1 cellular context compared by ENCODE assay signal in the genomic region with DNA sequence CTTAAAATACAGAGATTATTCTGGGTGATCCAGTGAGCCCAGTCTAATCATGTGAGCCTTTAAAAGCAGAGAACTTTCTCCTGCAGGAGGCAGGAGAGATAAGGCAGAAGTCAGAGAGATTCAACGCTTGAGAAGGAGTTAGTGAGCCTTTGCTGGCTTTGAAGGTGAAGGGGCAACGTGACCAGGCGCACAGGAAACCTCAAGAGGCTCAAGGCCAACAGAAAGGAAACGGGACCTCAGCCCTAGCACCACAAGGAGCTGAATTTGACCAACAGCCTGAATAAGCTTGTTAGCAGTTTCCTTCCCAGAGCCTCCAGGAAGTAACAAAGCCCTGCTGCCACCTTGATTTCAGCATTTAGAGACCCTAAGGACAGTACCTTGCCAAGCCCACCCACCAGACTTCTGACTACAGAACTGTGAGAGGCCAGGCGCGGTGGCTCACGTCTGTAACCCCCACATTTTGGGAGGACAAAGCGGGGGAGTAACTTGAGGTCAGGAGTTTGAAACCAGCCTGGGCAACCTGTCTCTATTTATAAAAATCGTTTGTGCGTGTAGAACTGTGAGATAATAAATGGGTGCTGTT.
A peak's percentile ranks its signal among the peaks of the same experiment; 100 is the strongest.
TF ChIP-seq lines count a peak whose summit lies in the region.

No MANE protein-coding gene starts in this region.

TF ChIP-seq in K562, 482 proteins besides CTCF, POLR2A, EP300 and RAD21 (continued from another document and continues in another):
- TF ChIP-seq, protein P1, sequence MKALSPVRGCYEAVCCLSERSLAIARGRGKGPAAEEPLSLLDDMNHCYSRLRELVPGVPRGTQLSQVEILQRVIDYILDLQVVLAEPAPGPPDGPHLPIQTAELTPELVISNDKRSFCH (CRISPR knock-in tag; IDR thresholded peaks at IDR 0.05): no peak
- TF ChIP-seq, protein P1 (tag; IDR thresholded peaks at IDR 0.05): 0 out of 2 replicates have a peak, but pooled peaks have one; percentile 14
- no peak for TF ChIP-seq POLR2AphosphoS5 (IDR thresholded peaks at IDR 0.05; ENCODE audit: control insufficient read depth, insufficient read depth, low read depth, low read length)
- TF ChIP-seq, protein P2, sequence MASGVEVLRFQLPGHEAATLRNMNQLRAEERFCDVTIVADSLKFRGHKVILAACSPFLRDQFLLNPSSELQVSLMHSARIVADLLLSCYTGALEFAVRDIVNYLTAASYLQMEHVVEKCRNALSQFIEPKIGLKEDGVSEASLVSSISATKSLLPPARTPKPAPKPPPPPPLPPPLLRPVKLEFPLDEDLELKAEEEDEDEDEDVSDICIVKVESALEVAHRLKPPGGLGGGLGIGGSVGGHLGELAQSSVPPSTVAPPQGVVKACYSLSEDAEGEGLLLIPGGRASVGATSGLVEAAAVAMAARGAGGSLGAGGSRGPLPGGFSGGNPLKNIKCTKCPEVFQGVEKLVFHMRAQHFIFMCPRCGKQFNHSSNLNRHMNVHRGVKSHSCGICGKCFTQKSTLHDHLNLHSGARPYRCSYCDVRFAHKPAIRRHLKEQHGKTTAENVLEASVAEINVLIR (CRISPR knock-in tag; IDR thresholded peaks at IDR 0.05): no peak
- TF ChIP-seq, protein P3, sequence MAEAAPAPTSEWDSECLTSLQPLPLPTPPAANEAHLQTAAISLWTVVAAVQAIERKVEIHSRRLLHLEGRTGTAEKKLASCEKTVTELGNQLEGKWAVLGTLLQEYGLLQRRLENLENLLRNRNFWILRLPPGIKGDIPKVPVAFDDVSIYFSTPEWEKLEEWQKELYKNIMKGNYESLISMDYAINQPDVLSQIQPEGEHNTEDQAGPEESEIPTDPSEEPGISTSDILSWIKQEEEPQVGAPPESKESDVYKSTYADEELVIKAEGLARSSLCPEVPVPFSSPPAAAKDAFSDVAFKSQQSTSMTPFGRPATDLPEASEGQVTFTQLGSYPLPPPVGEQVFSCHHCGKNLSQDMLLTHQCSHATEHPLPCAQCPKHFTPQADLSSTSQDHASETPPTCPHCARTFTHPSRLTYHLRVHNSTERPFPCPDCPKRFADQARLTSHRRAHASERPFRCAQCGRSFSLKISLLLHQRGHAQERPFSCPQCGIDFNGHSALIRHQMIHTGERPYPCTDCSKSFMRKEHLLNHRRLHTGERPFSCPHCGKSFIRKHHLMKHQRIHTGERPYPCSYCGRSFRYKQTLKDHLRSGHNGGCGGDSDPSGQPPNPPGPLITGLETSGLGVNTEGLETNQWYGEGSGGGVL (CRISPR knock-in tag; IDR thresholded peaks at IDR 0.05): no peak
- TF ChIP-seq, protein P4, sequence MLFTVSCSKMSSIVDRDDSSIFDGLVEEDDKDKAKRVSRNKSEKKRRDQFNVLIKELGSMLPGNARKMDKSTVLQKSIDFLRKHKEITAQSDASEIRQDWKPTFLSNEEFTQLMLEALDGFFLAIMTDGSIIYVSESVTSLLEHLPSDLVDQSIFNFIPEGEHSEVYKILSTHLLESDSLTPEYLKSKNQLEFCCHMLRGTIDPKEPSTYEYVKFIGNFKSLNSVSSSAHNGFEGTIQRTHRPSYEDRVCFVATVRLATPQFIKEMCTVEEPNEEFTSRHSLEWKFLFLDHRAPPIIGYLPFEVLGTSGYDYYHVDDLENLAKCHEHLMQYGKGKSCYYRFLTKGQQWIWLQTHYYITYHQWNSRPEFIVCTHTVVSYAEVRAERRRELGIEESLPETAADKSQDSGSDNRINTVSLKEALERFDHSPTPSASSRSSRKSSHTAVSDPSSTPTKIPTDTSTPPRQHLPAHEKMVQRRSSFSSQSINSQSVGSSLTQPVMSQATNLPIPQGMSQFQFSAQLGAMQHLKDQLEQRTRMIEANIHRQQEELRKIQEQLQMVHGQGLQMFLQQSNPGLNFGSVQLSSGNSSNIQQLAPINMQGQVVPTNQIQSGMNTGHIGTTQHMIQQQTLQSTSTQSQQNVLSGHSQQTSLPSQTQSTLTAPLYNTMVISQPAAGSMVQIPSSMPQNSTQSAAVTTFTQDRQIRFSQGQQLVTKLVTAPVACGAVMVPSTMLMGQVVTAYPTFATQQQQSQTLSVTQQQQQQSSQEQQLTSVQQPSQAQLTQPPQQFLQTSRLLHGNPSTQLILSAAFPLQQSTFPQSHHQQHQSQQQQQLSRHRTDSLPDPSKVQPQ (CRISPR knock-in tag; IDR thresholded peaks at IDR 0.05; ENCODE audit: borderline replicate concordance): no peak
- no peak for TF ChIP-seq CHCHD3 (CRISPR knock-in tag; IDR thresholded peaks at IDR 0.05)
- no peak for TF ChIP-seq ZBTB8A (IDR thresholded peaks at IDR 0.05; ENCODE audit: partially characterized antibody)
- TF ChIP-seq, protein P5, sequence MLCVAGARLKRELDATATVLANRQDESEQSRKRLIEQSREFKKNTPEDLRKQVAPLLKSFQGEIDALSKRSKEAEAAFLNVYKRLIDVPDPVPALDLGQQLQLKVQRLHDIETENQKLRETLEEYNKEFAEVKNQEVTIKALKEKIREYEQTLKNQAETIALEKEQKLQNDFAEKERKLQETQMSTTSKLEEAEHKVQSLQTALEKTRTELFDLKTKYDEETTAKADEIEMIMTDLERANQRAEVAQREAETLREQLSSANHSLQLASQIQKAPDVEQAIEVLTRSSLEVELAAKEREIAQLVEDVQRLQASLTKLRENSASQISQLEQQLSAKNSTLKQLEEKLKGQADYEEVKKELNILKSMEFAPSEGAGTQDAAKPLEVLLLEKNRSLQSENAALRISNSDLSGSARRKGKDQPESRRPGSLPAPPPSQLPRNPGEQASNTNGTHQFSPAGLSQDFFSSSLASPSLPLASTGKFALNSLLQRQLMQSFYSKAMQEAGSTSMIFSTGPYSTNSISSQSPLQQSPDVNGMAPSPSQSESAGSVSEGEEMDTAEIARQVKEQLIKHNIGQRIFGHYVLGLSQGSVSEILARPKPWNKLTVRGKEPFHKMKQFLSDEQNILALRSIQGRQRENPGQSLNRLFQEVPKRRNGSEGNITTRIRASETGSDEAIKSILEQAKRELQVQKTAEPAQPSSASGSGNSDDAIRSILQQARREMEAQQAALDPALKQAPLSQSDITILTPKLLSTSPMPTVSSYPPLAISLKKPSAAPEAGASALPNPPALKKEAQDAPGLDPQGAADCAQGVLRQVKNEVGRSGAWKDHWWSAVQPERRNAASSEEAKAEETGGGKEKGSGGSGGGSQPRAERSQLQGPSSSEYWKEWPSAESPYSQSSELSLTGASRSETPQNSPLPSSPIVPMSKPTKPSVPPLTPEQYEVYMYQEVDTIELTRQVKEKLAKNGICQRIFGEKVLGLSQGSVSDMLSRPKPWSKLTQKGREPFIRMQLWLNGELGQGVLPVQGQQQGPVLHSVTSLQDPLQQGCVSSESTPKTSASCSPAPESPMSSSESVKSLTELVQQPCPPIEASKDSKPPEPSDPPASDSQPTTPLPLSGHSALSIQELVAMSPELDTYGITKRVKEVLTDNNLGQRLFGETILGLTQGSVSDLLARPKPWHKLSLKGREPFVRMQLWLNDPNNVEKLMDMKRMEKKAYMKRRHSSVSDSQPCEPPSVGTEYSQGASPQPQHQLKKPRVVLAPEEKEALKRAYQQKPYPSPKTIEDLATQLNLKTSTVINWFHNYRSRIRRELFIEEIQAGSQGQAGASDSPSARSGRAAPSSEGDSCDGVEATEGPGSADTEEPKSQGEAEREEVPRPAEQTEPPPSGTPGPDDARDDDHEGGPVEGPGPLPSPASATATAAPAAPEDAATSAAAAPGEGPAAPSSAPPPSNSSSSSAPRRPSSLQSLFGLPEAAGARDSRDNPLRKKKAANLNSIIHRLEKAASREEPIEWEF (CRISPR knock-in tag; IDR thresholded peaks at IDR 0.05): no peak
- TF ChIP-seq, protein P6, sequence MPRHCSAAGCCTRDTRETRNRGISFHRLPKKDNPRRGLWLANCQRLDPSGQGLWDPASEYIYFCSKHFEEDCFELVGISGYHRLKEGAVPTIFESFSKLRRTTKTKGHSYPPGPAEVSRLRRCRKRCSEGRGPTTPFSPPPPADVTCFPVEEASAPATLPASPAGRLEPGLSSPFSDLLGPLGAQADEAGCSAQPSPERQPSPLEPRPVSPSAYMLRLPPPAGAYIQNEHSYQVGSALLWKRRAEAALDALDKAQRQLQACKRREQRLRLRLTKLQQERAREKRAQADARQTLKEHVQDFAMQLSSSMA (CRISPR knock-in tag; IDR thresholded peaks at IDR 0.05): no peak
- TF ChIP-seq, protein P7, sequence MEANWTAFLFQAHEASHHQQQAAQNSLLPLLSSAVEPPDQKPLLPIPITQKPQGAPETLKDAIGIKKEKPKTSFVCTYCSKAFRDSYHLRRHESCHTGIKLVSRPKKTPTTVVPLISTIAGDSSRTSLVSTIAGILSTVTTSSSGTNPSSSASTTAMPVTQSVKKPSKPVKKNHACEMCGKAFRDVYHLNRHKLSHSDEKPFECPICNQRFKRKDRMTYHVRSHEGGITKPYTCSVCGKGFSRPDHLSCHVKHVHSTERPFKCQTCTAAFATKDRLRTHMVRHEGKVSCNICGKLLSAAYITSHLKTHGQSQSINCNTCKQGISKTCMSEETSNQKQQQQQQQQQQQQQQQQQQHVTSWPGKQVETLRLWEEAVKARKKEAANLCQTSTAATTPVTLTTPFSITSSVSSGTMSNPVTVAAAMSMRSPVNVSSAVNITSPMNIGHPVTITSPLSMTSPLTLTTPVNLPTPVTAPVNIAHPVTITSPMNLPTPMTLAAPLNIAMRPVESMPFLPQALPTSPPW (CRISPR knock-in tag; IDR thresholded peaks at IDR 0.05): no peak
- TF ChIP-seq GTF2F1 (IDR thresholded peaks at IDR 0.05; ENCODE audit: low read depth, low read length): no peak
- TF ChIP-seq ZNF780A (CRISPR knock-in tag; IDR thresholded peaks at IDR 0.05): no peak
- TF ChIP-seq FOXA3 (CRISPR knock-in tag; conservative IDR thresholded peaks at IDR 0.05 in 1 of 2, IDR thresholded peaks at IDR 0.05 in 1 of 2): no peak
- TF ChIP-seq, protein P8, sequence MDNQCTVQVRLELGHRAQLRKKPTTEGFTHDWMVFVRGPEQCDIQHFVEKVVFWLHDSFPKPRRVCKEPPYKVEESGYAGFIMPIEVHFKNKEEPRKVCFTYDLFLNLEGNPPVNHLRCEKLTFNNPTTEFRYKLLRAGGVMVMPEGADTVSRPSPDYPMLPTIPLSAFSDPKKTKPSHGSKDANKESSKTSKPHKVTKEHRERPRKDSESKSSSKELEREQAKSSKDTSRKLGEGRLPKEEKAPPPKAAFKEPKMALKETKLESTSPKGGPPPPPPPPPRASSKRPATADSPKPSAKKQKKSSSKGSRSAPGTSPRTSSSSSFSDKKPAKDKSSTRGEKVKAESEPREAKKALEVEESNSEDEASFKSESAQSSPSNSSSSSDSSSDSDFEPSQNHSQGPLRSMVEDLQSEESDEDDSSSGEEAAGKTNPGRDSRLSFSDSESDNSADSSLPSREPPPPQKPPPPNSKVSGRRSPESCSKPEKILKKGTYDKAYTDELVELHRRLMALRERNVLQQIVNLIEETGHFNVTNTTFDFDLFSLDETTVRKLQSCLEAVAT (IDR thresholded peaks at IDR 0.05): no peak
- TF ChIP-seq CEBPG (CRISPR knock-in tag; IDR thresholded peaks at IDR 0.05): no peak
- TF ChIP-seq CEBPG (tag; conservative IDR thresholded peaks at IDR 0.05 in 1 of 2, IDR thresholded peaks at IDR 0.05 in 1 of 2): no peak
- TF ChIP-seq ZKSCAN8 (CRISPR knock-in tag; IDR thresholded peaks at IDR 0.05): no peak
- TF ChIP-seq MAFF (IDR thresholded peaks at IDR 0.05; ENCODE audit: low read length): no peak
- TF ChIP-seq, protein P9, sequence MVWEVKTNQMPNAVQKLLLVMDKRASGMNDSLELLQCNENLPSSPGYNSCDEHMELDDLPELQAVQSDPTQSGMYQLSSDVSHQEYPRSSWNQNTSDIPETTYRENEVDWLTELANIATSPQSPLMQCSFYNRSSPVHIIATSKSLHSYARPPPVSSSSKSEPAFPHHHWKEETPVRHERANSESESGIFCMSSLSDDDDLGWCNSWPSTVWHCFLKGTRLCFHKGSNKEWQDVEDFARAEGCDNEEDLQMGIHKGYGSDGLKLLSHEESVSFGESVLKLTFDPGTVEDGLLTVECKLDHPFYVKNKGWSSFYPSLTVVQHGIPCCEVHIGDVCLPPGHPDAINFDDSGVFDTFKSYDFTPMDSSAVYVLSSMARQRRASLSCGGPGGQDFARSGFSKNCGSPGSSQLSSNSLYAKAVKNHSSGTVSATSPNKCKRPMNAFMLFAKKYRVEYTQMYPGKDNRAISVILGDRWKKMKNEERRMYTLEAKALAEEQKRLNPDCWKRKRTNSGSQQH (CRISPR knock-in tag; IDR thresholded peaks at IDR 0.05): no peak
- TF ChIP-seq SIN3B (IDR thresholded peaks at IDR 0.05; ENCODE audit: low read depth): no peak
- no peak for TF ChIP-seq ADNP (tag; IDR thresholded peaks at IDR 0.05)
- TF ChIP-seq BCOR (IDR thresholded peaks at IDR 0.05): no peak
- no peak for TF ChIP-seq TCF7L2 (IDR thresholded peaks at IDR 0.05; ENCODE audit: low read depth, low read length)
- TF ChIP-seq ZBTB17 (CRISPR knock-in tag; IDR thresholded peaks at IDR 0.05): no peak
- TF ChIP-seq ATF7 (IDR thresholded peaks at IDR 0.05): no peak
- TF ChIP-seq, protein P10, sequence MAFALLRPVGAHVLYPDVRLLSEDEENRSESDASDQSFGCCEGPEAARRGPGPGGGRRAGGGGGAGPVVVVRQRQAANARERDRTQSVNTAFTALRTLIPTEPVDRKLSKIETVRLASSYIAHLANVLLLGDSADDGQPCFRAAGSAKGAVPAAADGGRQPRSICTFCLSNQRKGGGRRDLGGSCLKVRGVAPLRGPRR (CRISPR knock-in tag; IDR thresholded peaks at IDR 0.05): no peak
- TF ChIP-seq, protein P11, sequence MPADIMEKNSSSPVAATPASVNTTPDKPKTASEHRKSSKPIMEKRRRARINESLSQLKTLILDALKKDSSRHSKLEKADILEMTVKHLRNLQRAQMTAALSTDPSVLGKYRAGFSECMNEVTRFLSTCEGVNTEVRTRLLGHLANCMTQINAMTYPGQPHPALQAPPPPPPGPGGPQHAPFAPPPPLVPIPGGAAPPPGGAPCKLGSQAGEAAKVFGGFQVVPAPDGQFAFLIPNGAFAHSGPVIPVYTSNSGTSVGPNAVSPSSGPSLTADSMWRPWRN (IDR thresholded peaks at IDR 0.05; ENCODE audit: low read depth): no peak
- TF ChIP-seq COPS2 (conservative IDR thresholded peaks at IDR 0.05): no peak
- TF ChIP-seq, protein P12, sequence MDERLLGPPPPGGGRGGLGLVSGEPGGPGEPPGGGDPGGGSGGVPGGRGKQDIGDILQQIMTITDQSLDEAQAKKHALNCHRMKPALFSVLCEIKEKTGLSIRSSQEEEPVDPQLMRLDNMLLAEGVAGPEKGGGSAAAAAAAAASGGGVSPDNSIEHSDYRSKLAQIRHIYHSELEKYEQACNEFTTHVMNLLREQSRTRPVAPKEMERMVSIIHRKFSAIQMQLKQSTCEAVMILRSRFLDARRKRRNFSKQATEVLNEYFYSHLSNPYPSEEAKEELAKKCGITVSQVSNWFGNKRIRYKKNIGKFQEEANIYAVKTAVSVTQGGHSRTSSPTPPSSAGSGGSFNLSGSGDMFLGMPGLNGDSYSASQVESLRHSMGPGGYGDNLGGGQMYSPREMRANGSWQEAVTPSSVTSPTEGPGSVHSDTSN (CRISPR knock-in tag; IDR thresholded peaks at IDR 0.05; ENCODE audit: low read depth): no peak
- TF ChIP-seq, protein P12 (tag; conservative IDR thresholded peaks at IDR 0.05; ENCODE audit: low read depth): no peak; the same call in 1 of the 2 replicates
- no peak for TF ChIP-seq NR2C2 (CRISPR knock-in tag; IDR thresholded peaks at IDR 0.05)
- TF ChIP-seq NR2C2 (tag; IDR thresholded peaks at IDR 0.05): peak; percentile 44; the same call in 1 of the 2 replicates
- TF ChIP-seq ZFP36 (IDR thresholded peaks at IDR 0.05; ENCODE audit: low read depth, low read length, partially characterized antibody): no peak
- TF ChIP-seq KLF6 (CRISPR knock-in tag; IDR thresholded peaks at IDR 0.05; ENCODE audit: borderline replicate concordance): no peak
- no peak for TF ChIP-seq SMARCC2 (IDR thresholded peaks at IDR 0.05; ENCODE audit: low read depth)
